Comparison of ENCODE assay signal across 11 cellular contexts in the genomic region with DNA sequence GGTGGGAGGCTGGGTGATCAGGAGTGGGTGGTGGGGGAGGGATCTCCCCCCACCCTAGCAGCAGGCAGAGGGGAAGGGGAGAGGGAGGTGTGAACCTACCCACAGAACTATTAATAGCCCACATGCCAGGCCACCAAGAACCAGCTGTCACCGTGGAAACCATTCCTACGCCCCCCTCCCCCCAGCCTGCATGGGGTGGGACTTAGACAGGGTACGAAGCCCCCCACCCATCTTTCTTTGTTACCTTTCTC. TPM values are rescaled to one million over a fixed set of nuclear protein-coding genes. Genes with fewer than 3 reads are reported as not detected.
A peak's percentile ranks its signal among the peaks of the same experiment; 100 is the strongest.
DNase-seq lines count a peak whose midpoint lies in the region; ATAC-seq and TF ChIP-seq lines count a peak whose summit lies in the region.
"Had no signal": no experiment of that assay in that cellular context is flagged by ENCODE, and none has a peak within 500 bp of the region (broad histone marks: within the 10 kb centered on the region; RNA-seq: fewer than 3 reads in every experiment).

No MANE protein-coding gene starts in this region.

- no peak for TF ChIP-seq EP300 in upper lobe of left lung (IDR thresholded peaks at IDR 0.05)

- intact Hi-C loops in heart left ventricle (cut with DNase I) (no loop called here), Right ventricle myocardium superior (cut with DNase I) (no loop called here), natural killer cell (cut with micrococcal nuclease) (loop anchor here (2.0 kb wide), 1 partner anchor 42 kb away; no protein-coding TSS in a partner anchor)

- WGBS in heart left ventricle, 4 donors: 12 to 35% (median 30%) methylated on average over 3 of the region's 3 CpGs
- WGBS in upper lobe of left lung, 2 donors: 24 to 26% methylated on average over 3 of the region's 3 CpGs

- DNase-seq in heart left ventricle: peak in 2 of 5 donors; percentile 27 to 32
- no peak for DNase-seq in Right ventricle myocardium superior
- DNase-seq in caudate nucleus (lab: John Stamatoyannopoulos, UW): no peak
- DNase-seq in natural killer cell: no peak
- DNase-seq in upper lobe of left lung: no peak
- DNase-seq in cerebellum (ENCODE audit: low spot score): no peak
- DNase-seq in stimulated activated naive CD4-positive, alpha-beta T cell treated with Interleukin-2 at 50 U/mL for 16 hours (lab: John Stamatoyannopoulos, UW): no peak
- DNase-seq: activated CD4-positive, alpha-beta T cell treated with anti-CD3 and anti-CD28 coated beads, Interleukin-2, amount 10 ng/mL, durations not matched to agents 7 days and 5 days; dermis blood vessel endothelial cell had no signal

- no peak for ATAC-seq in heart left ventricle
- no peak for ATAC-seq in Right ventricle myocardium superior (ENCODE audit: poor library complexity)
- ATAC-seq in natural killer cell: peak; percentile 11 to 36 (median 12)
- no peak for ATAC-seq in upper lobe of left lung (ENCODE audit: low FRiP score in 2 of 2)
- no peak for ATAC-seq in GM18505 (IDR thresholded peaks at IDR 0.05; ENCODE audit: unreplicated experiment)

- H3K9me3 ChIP-seq in heart left ventricle (no peaks in the 10 kb centered on the region), upper lobe of left lung (no peaks in the 10 kb centered on the region)

- peaks cover 43 to 99% (median 89%) of the 10 kb centered on the region in 12 donors for H3K4me1 ChIP-seq in heart left ventricle
- peaks cover 85 to 98% (median 94%) of the 10 kb centered on the region in 4 donors for H3K4me1 ChIP-seq in upper lobe of left lung

- no peaks in the 10 kb centered on the region for H3K27me3 ChIP-seq in heart left ventricle
- no peaks in the 10 kb centered on the region for H3K27me3 ChIP-seq in upper lobe of left lung

- H3K36me3 Mint-ChIP-seq in natural killer cell: no peaks in the 10 kb centered on the region

- peak overlapping the region; percentile 87 for H3K4me3 Mint-ChIP-seq in natural killer cell
- H3K4me3 Mint-ChIP-seq: CD14-positive monocyte had no signal

- peaks cover 50 to 85% of the 10 kb centered on the region in 2 donors for H3K4me1 Mint-ChIP-seq in natural killer cell

- no peaks in the 10 kb centered on the region for H3K9me3 Mint-ChIP-seq in natural killer cell
- H3K9me3 Mint-ChIP-seq: activated CD4-positive, alpha-beta T cell treated with anti-CD3 and anti-CD28 coated beads, Interleukin-2, amount 10 ng/mL, durations not matched to agents 7 days and 5 days; CD14-positive monocyte had no signal

- H3K27ac Mint-ChIP-seq in natural killer cell: peak overlapping the region; percentile 84 to 95

- TF ChIP-seq CTCF in heart left ventricle (IDR thresholded peaks at IDR 0.05) (no peak), natural killer cell (IDR thresholded peaks at IDR 0.05) (no peak), upper lobe of left lung (IDR thresholded peaks at IDR 0.05) (no peak)

- TF ChIP-seq POLR2A in heart left ventricle (IDR thresholded peaks at IDR 0.05) (no peak), upper lobe of left lung (IDR thresholded peaks at IDR 0.05) (no peak), GM18505 (IDR thresholded peaks at IDR 0.05; ENCODE audit: borderline replicate concordance, extremely low read depth, insufficient read depth, insufficient read length) (no peak)

- H3K27me3 Mint-ChIP-seq in natural killer cell (ENCODE audit: low read depth in 2 of 2): no peaks in the 10 kb centered on the region
- H3K27me3 Mint-ChIP-seq: activated CD4-positive, alpha-beta T cell treated with anti-CD3 and anti-CD28 coated beads, Interleukin-2, amount 10 ng/mL, durations not matched to agents 7 days and 5 days had no signal

- peak overlapping the region in 8 of 12 donors; percentile 14 to 54 (median 40) for H3K4me3 ChIP-seq in heart left ventricle
- H3K4me3 ChIP-seq in upper lobe of left lung: peak overlapping the region in 2 of 4 donors; percentile 20 to 37

- peak overlapping the region; percentile 79 to 100 (median 95) for H3K27ac ChIP-seq in heart left ventricle
- H3K27ac ChIP-seq in caudate nucleus (ENCODE audit: low read depth, low read length): peak overlapping the region; percentile 100
- H3K27ac ChIP-seq in upper lobe of left lung: peak overlapping the region; percentile 86 to 94 (median 90)

- H3K36me3 ChIP-seq in heart left ventricle: peaks cover 0 to 13% (median 9%) of the 10 kb centered on the region in 9 donors
- peaks cover 0 to 8% (median 3%) of the 10 kb centered on the region in 4 donors for H3K36me3 ChIP-seq in upper lobe of left lung

RNA-seq across cellular contexts. Expression of a gene that starts 7.8 kb away (rescaled TPM):
- total RNA-seq in heart left ventricle (100 to 1,000 TPM in 1 of 9 donors, 10 to 100 TPM in 8; 63.2 to 105 (median 73.2) TPM), Right ventricle myocardium superior (80.0 TPM), natural killer cell (10 to 100 TPM; 40.8 to 55.7 (median 42.3) TPM), upper lobe of left lung (10 to 100 TPM; 31.0 to 55.3 (median 49.9) TPM), cerebellum (69.7 TPM)
- polyA plus RNA-seq in heart left ventricle: 10 to 100 TPM; 50.6 to 56.2 TPM

RNA-seq across cellular contexts. Expression of a gene that starts 16.4 kb away (rescaled TPM):
- total RNA-seq in heart left ventricle: 10 to 100 TPM; 51.1 to 75.4 (median 58.3) TPM
- polyA plus RNA-seq in heart left ventricle: 10 to 100 TPM; 52.7 to 61.8 TPM
- 54.0 TPM for total RNA-seq in Right ventricle myocardium superior
- 100 to 1,000 TPM; 115 to 141 (median 126) TPM for total RNA-seq in natural killer cell
- 100 to 1,000 TPM in 1 of 6 donors, 10 to 100 TPM in 5; 36.5 to 157 (median 71.0) TPM for total RNA-seq in upper lobe of left lung
- total RNA-seq in cerebellum: 75.9 TPM

RNA-seq across cellular contexts. Expression of a gene that starts 29.8 kb away (rescaled TPM):
- total RNA-seq in heart left ventricle (10 to 100 TPM in 6 of 9 donors, 1 to 10 TPM in 3; 5.8 to 36.1 (median 21.8) TPM), Right ventricle myocardium superior (21.1 TPM), natural killer cell (10 to 100 TPM in 1 of 3 donors, 1 to 10 TPM in 2; 8.8 to 10.1 (median 9.9) TPM), upper lobe of left lung (10 to 100 TPM in 5 of 6 donors, 1 to 10 TPM in 1; 3.8 to 24.7 (median 15.8) TPM), cerebellum (0.54 TPM)
- 10 to 100 TPM in 1 of 2 donors, 1 to 10 TPM in 1; 6.1 to 20.2 TPM for polyA plus RNA-seq in heart left ventricle

RNA-seq across cellular contexts. Expression of a gene that starts 51.2 kb away (rescaled TPM):
- total RNA-seq in heart left ventricle (10 to 100 TPM; 32.0 to 54.1 (median 45.1) TPM), Right ventricle myocardium superior (46.8 TPM), natural killer cell (100 to 1,000 TPM in 2 of 3 donors, 10 to 100 TPM in 1; 99.0 to 124 (median 110) TPM), upper lobe of left lung (100 to 1,000 TPM in 3 of 6 donors, 10 to 100 TPM in 3; 57.6 to 240 (median 97.0) TPM), cerebellum (84.8 TPM)
- polyA plus RNA-seq in heart left ventricle: 10 to 100 TPM; 32.2 to 54.7 TPM

RNA-seq across cellular contexts. Expression of a gene that starts 55.3 kb away (rescaled TPM):
- 1 to 10 TPM in 1 of 9 donors, under 1 TPM in 1, not detected in 7; 0.80 to 1.3 TPM for total RNA-seq in heart left ventricle
- under 1 TPM; 0.14 to 0.46 TPM for polyA plus RNA-seq in heart left ventricle
- not detected for total RNA-seq in Right ventricle myocardium superior
- total RNA-seq in natural killer cell: not detected
- 10 to 100 TPM in 1 of 6 donors, 1 to 10 TPM in 5; 1.6 to 14.4 (median 2.7) TPM for total RNA-seq in upper lobe of left lung
- 0.27 TPM for total RNA-seq in cerebellum
- total RNA-seq: activated CD4-positive, alpha-beta T cell treated with anti-CD3 and anti-CD28 coated beads, Interleukin-2, amount 10 ng/mL, durations not matched to agents 7 days and 5 days had no signal
- polyA plus RNA-seq: CD14-positive monocyte had no signal

Comparison
In these comparisons a context has a peak if more than half of its experiments do, and no peak if none do; other contexts are left out.
1. ATAC-seq: peak in natural killer cell (3 of 3); none in heart left ventricle (0 of 4), Right ventricle myocardium superior (single experiment), upper lobe of left lung (0 of 2) and GM18505 (single experiment).
2. Peak in every context shown above with its lines, with median percentiles within 50 percentile points of each other: H3K27ac ChIP-seq.